ENCODE assay signal across 15 cellular contexts in the genomic region with DNA sequence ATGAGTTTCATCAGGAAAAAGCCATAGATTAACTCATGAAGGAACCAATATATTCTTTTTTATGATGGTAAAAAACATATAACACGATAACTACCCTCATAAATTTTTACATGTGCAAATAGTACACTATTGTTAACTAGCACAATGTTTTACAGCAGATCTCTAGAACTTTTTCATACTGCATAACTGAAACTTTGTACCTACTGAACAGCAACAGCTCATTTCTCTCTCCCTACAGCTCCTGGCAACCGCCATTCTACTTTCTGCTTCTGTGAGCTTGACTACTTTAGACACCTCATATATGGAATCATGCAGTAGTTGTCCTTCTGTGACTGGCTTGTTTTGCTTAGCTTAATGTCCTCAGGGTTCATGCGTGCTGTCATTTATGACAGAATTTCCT.
"Had no signal": no experiment of that assay in that cellular context is flagged by ENCODE, and none has a peak within 500 bp of the region (broad histone marks: within the 10 kb centered on the region; RNA-seq: fewer than 3 reads in every experiment).

No MANE protein-coding gene starts in this region.

- H3K27ac ChIP-seq: ascending aorta, psoas muscle, right lobe of liver, spleen, upper lobe of right lung had no signal

- DNase-seq: activated CD8-positive, alpha-beta memory T cell treated with anti-CD3 and anti-CD28 coated beads, Interleukin-2, amount 50 U/mL, for 48 hours; activated CD8-positive, alpha-beta T cell treated with anti-CD3 and anti-CD28 coated beads, Interleukin-2, amount 10 ng/mL, durations not matched to agents 7 days and 5 days; activated effector memory CD4-positive, alpha-beta T cell treated with Interleukin-2 at 50 U/mL for 16 hours; foreskin melanocyte; head of caudate nucleus; mammary epithelial cell; occipital lobe; psoas muscle; right lobe of liver; spleen; SW 1271; upper lobe of right lung had no signal

- H3K27me3 ChIP-seq: ascending aorta, right lobe of liver, spleen, upper lobe of right lung had no signal

- H3K9me3 ChIP-seq: ascending aorta, psoas muscle, right lobe of liver, spleen, upper lobe of right lung had no signal

- H3K36me3 ChIP-seq: ascending aorta, right lobe of liver, spleen, upper lobe of right lung had no signal

- H3K27ac Mint-ChIP-seq: activated CD8-positive, alpha-beta T cell treated with anti-CD3 and anti-CD28 coated beads, Interleukin-2, amount 10 ng/mL, durations not matched to agents 7 days and 5 days had no signal

- H3K27me3 Mint-ChIP-seq: stimulated activated naive CD8-positive, alpha-beta T cell treated with anti-CD3 and anti-CD28 coated beads, Interleukin-15, Interleukin-2, amounts not matched to agents 100 ng/mL and 50 ng/mL, for 24 hours had no signal

- H3K4me3 Mint-ChIP-seq: activated CD8-positive, alpha-beta T cell treated with anti-CD3 and anti-CD28 coated beads, Interleukin-2, amount 10 ng/mL, durations not matched to agents 7 days and 5 days; nephron; stimulated activated naive CD8-positive, alpha-beta T cell treated with anti-CD3 and anti-CD28 coated beads, Interleukin-15, Interleukin-2, amounts not matched to agents 100 ng/mL and 50 ng/mL, for 24 hours had no signal

- H3K4me3 ChIP-seq: ascending aorta, psoas muscle, right lobe of liver, spleen, upper lobe of right lung had no signal

- H3K4me1 ChIP-seq: ascending aorta, right lobe of liver had no signal
